11 cellular contexts compared by ENCODE assay signal in the genomic region with DNA sequence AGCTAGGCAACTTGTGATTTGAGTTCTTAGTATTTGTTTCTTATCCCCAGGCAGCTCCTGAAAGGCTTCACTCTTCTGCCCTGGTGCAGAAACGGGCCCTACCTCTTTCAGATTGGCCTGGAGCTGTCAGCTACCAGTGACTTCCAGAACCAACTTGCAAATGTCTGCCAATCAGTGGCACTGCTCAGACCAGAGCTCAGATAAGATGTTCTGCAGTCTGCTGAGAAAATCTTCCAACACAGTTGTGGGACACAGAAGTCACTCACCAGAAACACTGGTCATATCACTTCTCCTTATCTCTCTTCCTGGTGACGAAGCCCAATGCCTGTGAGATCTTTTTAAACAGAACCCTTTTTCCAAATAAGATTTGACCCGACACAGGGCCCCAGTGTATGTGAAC.
DNase-seq lines count a peak whose midpoint lies in the region; ATAC-seq and TF ChIP-seq lines count a peak whose summit lies in the region.
"Had no signal": no experiment of that assay in that cellular context is flagged by ENCODE, and none has a peak within 500 bp of the region (broad histone marks: within the 10 kb centered on the region; RNA-seq: fewer than 3 reads in every experiment).

No MANE protein-coding gene starts in this region.

- no peaks in the 10 kb centered on the region for H3K27me3 ChIP-seq in CD8-positive, alpha-beta T cell (ENCODE audit: insufficient read depth, low read length)
- H3K27me3 ChIP-seq: uterus had no signal

- H4K20me1 ChIP-seq in OCI-LY7 (ENCODE audit: insufficient read depth, low read length) = no peaks in the 10 kb centered on the region

- peak overlapping the region; percentile 89 for H3K4me2 ChIP-seq in OCI-LY7 (ENCODE audit: low read length)

- peaks cover 4% of the 10 kb centered on the region; the same call in 1 of the 2 replicates for H3K36me3 ChIP-seq in OCI-LY7 (ENCODE audit: insufficient read depth, low read length)
- no peaks in the 10 kb centered on the region for H3K36me3 ChIP-seq in CD8-positive, alpha-beta T cell (ENCODE audit: insufficient read depth, low read length)
- H3K36me3 ChIP-seq: uterus had no signal

- DNase-seq in activated T-cell treated with anti-CD3 and anti-CD28 coated beads, Interleukin-2, amount 50 U/mL, for 24 hours = no peak
- DNase-seq in activated T-cell treated with anti-CD3 and anti-CD28 coated beads for 4 hours (no peak), OCI-LY7 (ENCODE audit: low spot score) (no peak), NCI-H510A treated with DMSO at 0.1 percent for 48 hours (lab: John Stamatoyannopoulos, UW) (no peak)
- DNase-seq in effector memory CD8-positive, alpha-beta T cell = no peak
- DNase-seq in natural killer cell treated with Interleukin-12 subunit alpha and Interleukin-12 subunit beta and Interleukin-15 and Interleukin-18, amount 100 ng/mL, for 72 hours (ENCODE audit: low spot score) = peak; percentile 49
- no peak for DNase-seq in CD8-positive, alpha-beta T cell
- DNase-seq: DMS79, T-cell, uterus had no signal

- H3K4me3 Mint-ChIP-seq in activated T-cell treated with anti-CD3 and anti-CD28 coated beads, Interleukin-2, amount 50 U/mL, for 24 hours = no peak overlapping the region
- peak overlapping the region; percentile 41 to 61 for H3K4me3 Mint-ChIP-seq in effector memory CD8-positive, alpha-beta T cell
- H3K4me3 Mint-ChIP-seq in natural killer cell treated with Interleukin-12 subunit alpha and Interleukin-12 subunit beta and Interleukin-15 and Interleukin-18, amount 100 ng/mL, for 72 hours = peak overlapping the region; percentile 89
- no peak overlapping the region for H3K4me3 Mint-ChIP-seq in CD8-positive, alpha-beta T cell

- H3K9me2 ChIP-seq in OCI-LY7 (ENCODE audit: insufficient read depth, low read length) = no peaks in the 10 kb centered on the region

- no peak for ATAC-seq in effector memory CD8-positive, alpha-beta T cell (replicated peaks)
- ATAC-seq in natural killer cell treated with Interleukin-12 subunit alpha and Interleukin-12 subunit beta and Interleukin-15 and Interleukin-18, amount 100 ng/mL, for 72 hours = no peak
- no peak for ATAC-seq in GM19035 (IDR thresholded peaks at IDR 0.05; ENCODE audit: unreplicated experiment)
- ATAC-seq in CD8-positive, alpha-beta T cell = no peak
- ATAC-seq: T-cell had no signal

- H3K9me3 Mint-ChIP-seq in activated T-cell treated with anti-CD3 and anti-CD28 coated beads, Interleukin-2, amount 50 U/mL, for 24 hours = no peaks in the 10 kb centered on the region
- H3K9me3 Mint-ChIP-seq in effector memory CD8-positive, alpha-beta T cell = no peaks in the 10 kb centered on the region
- H3K9me3 Mint-ChIP-seq in natural killer cell treated with Interleukin-12 subunit alpha and Interleukin-12 subunit beta and Interleukin-15 and Interleukin-18, amount 100 ng/mL, for 72 hours = no peaks in the 10 kb centered on the region
- H3K9me3 Mint-ChIP-seq in CD8-positive, alpha-beta T cell = no peaks in the 10 kb centered on the region
- H3K9me3 Mint-ChIP-seq: T-cell had no signal

- no peak for TF ChIP-seq CTCF in OCI-LY7 (conservative IDR thresholded peaks at IDR 0.05; ENCODE audit: low read length)
- TF ChIP-seq CTCF in CD8-positive, alpha-beta T cell (IDR thresholded peaks at IDR 0.05) = no peak

- peak overlapping the region; percentile 93 for H3K27ac Mint-ChIP-seq in activated T-cell treated with anti-CD3 and anti-CD28 coated beads, Interleukin-2, amount 50 U/mL, for 24 hours
- peak overlapping the region in 1 of 2 donors; percentile 25 for H3K27ac Mint-ChIP-seq in effector memory CD8-positive, alpha-beta T cell
- H3K27ac Mint-ChIP-seq in natural killer cell treated with Interleukin-12 subunit alpha and Interleukin-12 subunit beta and Interleukin-15 and Interleukin-18, amount 100 ng/mL, for 72 hours = peak overlapping the region; percentile 88 to 91
- no peak overlapping the region for H3K27ac Mint-ChIP-seq in CD8-positive, alpha-beta T cell

- peaks cover 8% of the 10 kb centered on the region; the same call in 1 of the 2 replicates for H3K9me3 ChIP-seq in OCI-LY7 (ENCODE audit: low read length)
- H3K9me3 ChIP-seq in CD8-positive, alpha-beta T cell (ENCODE audit: low read length) = no peaks in the 10 kb centered on the region
- H3K9me3 ChIP-seq: uterus had no signal

- intact Hi-C loops in OCI-LY7 (cut with micrococcal nuclease; ENCODE audit: unreplicated experiment) = loop anchor here (2.0 kb wide), 2 partner anchors 27 to 103 kb away; no protein-coding TSS in a partner anchor
- intact Hi-C loops in CD8-positive, alpha-beta T cell (cut with DNase I, micrococcal nuclease) = loop anchor here (2.0 to 10.0 kb wide), 7 partner anchors 61 to 277 kb away; a partner anchor contains a TSS

- H3K27me3 Mint-ChIP-seq in activated T-cell treated with anti-CD3 and anti-CD28 coated beads, Interleukin-2, amount 50 U/mL, for 24 hours = no peaks in the 10 kb centered on the region
- no peaks in the 10 kb centered on the region for H3K27me3 Mint-ChIP-seq in effector memory CD8-positive, alpha-beta T cell
- H3K27me3 Mint-ChIP-seq in natural killer cell treated with Interleukin-12 subunit alpha and Interleukin-12 subunit beta and Interleukin-15 and Interleukin-18, amount 100 ng/mL, for 72 hours = no peaks in the 10 kb centered on the region
- peaks cover 4% of the 10 kb centered on the region for H3K27me3 Mint-ChIP-seq in CD8-positive, alpha-beta T cell (ENCODE audit: low read depth)
- H3K27me3 Mint-ChIP-seq: T-cell had no signal

- H3K4me1 Mint-ChIP-seq in activated T-cell treated with anti-CD3 and anti-CD28 coated beads, Interleukin-2, amount 50 U/mL, for 24 hours (ENCODE audit: low read depth) = peaks cover 86% of the 10 kb centered on the region
- H3K4me1 Mint-ChIP-seq in effector memory CD8-positive, alpha-beta T cell (ENCODE audit: low read depth in 2 of 2) = peaks cover 62 to 67% of the 10 kb centered on the region in 2 donors
- peaks cover 71 to 85% of the 10 kb centered on the region in 2 donors for H3K4me1 Mint-ChIP-seq in natural killer cell treated with Interleukin-12 subunit alpha and Interleukin-12 subunit beta and Interleukin-15 and Interleukin-18, amount 100 ng/mL, for 72 hours (ENCODE audit: low read depth in 2 of 2)
- peaks cover 36% of the 10 kb centered on the region for H3K4me1 Mint-ChIP-seq in CD8-positive, alpha-beta T cell (ENCODE audit: low read depth)

- H3K27ac ChIP-seq in OCI-LY7 (ENCODE audit: low read depth, low read length, poor library complexity, severe bottlenecking) = peak overlapping the region; percentile 85
- H3K27ac ChIP-seq in CD8-positive, alpha-beta T cell (ENCODE audit: low read depth, low read length) = no peak overlapping the region
- H3K27ac ChIP-seq: uterus had no signal

- H3K79me2 ChIP-seq in OCI-LY7 (ENCODE audit: insufficient read depth, low read depth, low read length) = no peaks in the 10 kb centered on the region

- CTCF ChIA-PET in OCI-LY7 (lab: Charles Lee; ENCODE audit: unreplicated experiment) = interaction anchor here (0.8 kb wide), 1 partner anchor 60 kb away, joined by 3 read pairs; no protein-coding TSS in a partner anchor
- CTCF ChIA-PET in CD8-positive, alpha-beta T cell (lab: Charles Lee) = interaction anchor here (1.5 kb wide), 1 partner anchor 131 kb away, joined by 5 read pairs; no protein-coding TSS in a partner anchor

- no peaks in the 10 kb centered on the region for H3K36me3 Mint-ChIP-seq in activated T-cell treated with anti-CD3 and anti-CD28 coated beads, Interleukin-2, amount 50 U/mL, for 24 hours (ENCODE audit: low read depth)
- H3K36me3 Mint-ChIP-seq in effector memory CD8-positive, alpha-beta T cell (ENCODE audit: insufficient read depth) = peaks cover 19% of the 10 kb centered on the region
- H3K36me3 Mint-ChIP-seq in natural killer cell treated with Interleukin-12 subunit alpha and Interleukin-12 subunit beta and Interleukin-15 and Interleukin-18, amount 100 ng/mL, for 72 hours = no peaks in the 10 kb centered on the region
- H3K36me3 Mint-ChIP-seq in CD8-positive, alpha-beta T cell = no peaks in the 10 kb centered on the region
- H3K36me3 Mint-ChIP-seq: T-cell had no signal

- H3K4me3 ChIP-seq in OCI-LY7 (ENCODE audit: low read depth, low read length, poor library complexity, severe bottlenecking) = no peak overlapping the region
- H3K4me3 ChIP-seq in CD8-positive, alpha-beta T cell (ENCODE audit: low read depth, low read length) = no peak overlapping the region
- H3K4me3 ChIP-seq: uterus had no signal

- no TSS peak for BruUV-seq in OCI-LY7 (replicated peaks; lab: Mats Ljungman, UMichigan)

- H3K4me1 ChIP-seq in OCI-LY7 (ENCODE audit: insufficient read depth, low read length, poor library complexity, severe bottlenecking) = peaks cover 76% of the 10 kb centered on the region
- peaks cover 30% of the 10 kb centered on the region for H3K4me1 ChIP-seq in CD8-positive, alpha-beta T cell (ENCODE audit: insufficient read depth, low read length)
- H3K4me1 ChIP-seq: uterus had no signal

- POLR2A ChIA-PET in OCI-LY7 (lab: Charles Lee) = interaction anchor here (0.7 to 2.6 kb wide), 17 partner anchors 10 to 111 kb away, joined by 3 to 16 read pairs (median 5); a partner anchor contains a TSS
- POLR2A ChIA-PET in CD8-positive, alpha-beta T cell (lab: Charles Lee) = interaction anchor here (0.6 to 1.4 kb wide), 5 partner anchors 25 to 130 kb away, joined by 3 to 5 read pairs (median 3); no protein-coding TSS in a partner anchor

- peak overlapping the region; percentile 9; the same call in 1 of the 2 replicates for H2AFZ ChIP-seq in OCI-LY7 (ENCODE audit: low read length)

Comparison
In these comparisons a context has a peak if more than half of its experiments do, and no peak if none do; other contexts are left out.
1. H3K4me3 Mint-ChIP-seq: peak in effector memory CD8-positive, alpha-beta T cell (2 of 2) and natural killer cell treated with Interleukin-12 subunit alpha and Interleukin-12 subunit beta and Interleukin-15 and Interleukin-18, amount 100 ng/mL, for 72 hours (single experiment); none in activated T-cell treated with anti-CD3 and anti-CD28 coated beads, Interleukin-2, amount 50 U/mL, for 24 hours (single experiment) and CD8-positive, alpha-beta T cell (single experiment).